23 cellular contexts compared by ENCODE assay signal in genomic region chr3:130671545-130671944, GRCh38.
DNase-seq lines count a peak whose midpoint lies in the region; ATAC-seq, FAIRE-seq and TF ChIP-seq lines count a peak whose summit lies in the region.
"Had no signal": no experiment of that assay in that cellular context is flagged by ENCODE, and none has a peak within 500 bp of the region (broad histone marks: within the 10 kb centered on the region; RNA-seq: fewer than 3 reads in every experiment).

No MANE protein-coding gene starts in this region.

- H3K4me1 Mint-ChIP-seq in MCF 10A (ENCODE audit: insufficient read depth, unreplicated experiment) = no peaks in the 10 kb centered on the region
- H3K4me1 Mint-ChIP-seq: activated CD4-positive, alpha-beta T cell treated with anti-CD3 and anti-CD28 coated beads, Interleukin-2, amount 10 ng/mL, durations not matched to agents 24 days and 14 days; GM23338 had no signal

- no peak for FAIRE-seq in endothelial cell of umbilical vein (lab: Jason Lieb, UNC)
- FAIRE-seq: GM12892 had no signal

- H3K27ac Mint-ChIP-seq in MCF 10A (ENCODE audit: low read depth, unreplicated experiment) = no peak overlapping the region
- H3K27ac Mint-ChIP-seq: activated CD4-positive, alpha-beta T cell treated with anti-CD3 and anti-CD28 coated beads, Interleukin-2, amount 10 ng/mL, durations not matched to agents 24 days and 14 days; GM23338 had no signal

- ATAC-seq in psoas muscle = no peak
- ATAC-seq: gastrocnemius medialis, GM23338 had no signal

- CTCF ChIA-PET in MCF 10A (lab: Yijun Ruan, JAX) = interaction anchor here (1.1 kb wide), 1 partner anchor 398 kb away, joined by 3 read pairs; no protein-coding TSS in a partner anchor
- CTCF ChIA-PET in endothelial cell of umbilical vein (lab: Charles Lee) = interaction anchor here (0.6 to 1.1 kb wide), 2 partner anchors 12 to 16 kb away, joined by 3 read pairs; no protein-coding TSS in a partner anchor

- in situ Hi-C loops in transverse colon (cut with MboI; ENCODE audit: low pct_ligation_motif_present in 1 of 4, low pct_unique_long_range_greater_than_20kb in 1 of 4, low sequenced_read_pairs in 3 of 4) = no loop called here

- TF ChIP-seq CTCF in MCF 10A (IDR thresholded peaks at IDR 0.05; ENCODE audit: unreplicated experiment) = no peak
- no peak for TF ChIP-seq CTCF in breast epithelium (IDR thresholded peaks at IDR 0.05)
- no peak for TF ChIP-seq CTCF in endothelial cell of umbilical vein (IDR thresholded peaks at IDR 0.05; ENCODE audit: extremely low read depth in 1 of 2, insufficient read depth in 1 of 2, low read depth in 1 of 2, low read length in 2 of 2)
- TF ChIP-seq CTCF in transverse colon (IDR thresholded peaks at IDR 0.05) = no peak
- TF ChIP-seq CTCF in foreskin fibroblast (IDR thresholded peaks at IDR 0.05; ENCODE audit: low read depth, low read length) = no peak
- no peak for TF ChIP-seq CTCF in psoas muscle (IDR thresholded peaks at IDR 0.05)

- H3K4me3 Mint-ChIP-seq in MCF 10A (ENCODE audit: unreplicated experiment) = no peak overlapping the region
- H3K4me3 Mint-ChIP-seq: activated CD4-positive, alpha-beta T cell treated with anti-CD3 and anti-CD28 coated beads, Interleukin-2, amount 10 ng/mL, durations not matched to agents 24 days and 14 days; GM23338 had no signal

- H2AFZ ChIP-seq in endothelial cell of umbilical vein (ENCODE audit: low read depth, low read length) = no peak overlapping the region
- H2AFZ ChIP-seq: GM23338, parathyroid adenoma had no signal

- no peaks in the 10 kb centered on the region for H3K79me2 ChIP-seq in endothelial cell of umbilical vein (ENCODE audit: control insufficient read depth, insufficient read depth, low read length)
- H3K79me2 ChIP-seq: parathyroid adenoma had no signal

- DNase-seq in MCF 10A (ENCODE audit: unreplicated experiment) = peak; percentile 7
- DNase-seq in breast epithelium (ENCODE audit: low spot score in 2 of 2) = no peak
- DNase-seq in NCI-H524 (lab: John Stamatoyannopoulos, UW) = peak; percentile 72 to 93
- DNase-seq in endothelial cell of umbilical vein (ENCODE audit: low read depth, low spot score) = no peak
- DNase-seq in transverse colon = no peak
- no peak for DNase-seq in foreskin fibroblast
- DNase-seq in mucosa of gallbladder (ENCODE audit: low spot score) = no peak
- DNase-seq in psoas muscle = no peak
- DNase-seq: activated CD4-positive, alpha-beta T cell treated with anti-CD3 and anti-CD28 coated beads, Interleukin-2, amount 10 ng/mL, durations not matched to agents 24 days and 14 days; activated gamma-delta T cell treated with Interleukin-2 at 50 U/mL for 16 hours; amniotic stem cell; caudate nucleus; dermis blood vessel endothelial cell; gastrocnemius medialis; MV-4-11; NCI-H526 treated with DMSO at 0.1 percent for 48 hours; SHP77; sigmoid colon had no signal

- H3K27me3 ChIP-seq in breast epithelium (no peaks in the 10 kb centered on the region), endothelial cell of umbilical vein (ENCODE audit: control insufficient read depth in 2 of 2, insufficient read depth in 2 of 2, low read length in 2 of 2) (no peaks in the 10 kb centered on the region), transverse colon (no peaks in the 10 kb centered on the region), psoas muscle (ENCODE audit: insufficient read depth in 3 of 3, low read length in 2 of 3) (no peaks in the 10 kb centered on the region)
- H3K27me3 ChIP-seq: gastrocnemius medialis, sigmoid colon, vagina had no signal

- H3K36me3 Mint-ChIP-seq in MCF 10A (ENCODE audit: insufficient read depth, unreplicated experiment) = peaks cover 14% of the 10 kb centered on the region

- no peak overlapping the region for H3K9ac ChIP-seq in endothelial cell of umbilical vein (replicated peaks; ENCODE audit: extremely low read depth, insufficient read depth, low read length)
- H3K9ac ChIP-seq: parathyroid adenoma had no signal

- TF ChIP-seq POLR2A in breast epithelium (IDR thresholded peaks at IDR 0.05) (no peak), endothelial cell of umbilical vein (IDR thresholded peaks at IDR 0.05; ENCODE audit: low read depth, low read length) (no peak), transverse colon (IDR thresholded peaks at IDR 0.05) (no peak)

- no peak overlapping the region for H3K27ac ChIP-seq in breast epithelium
- no peak overlapping the region for H3K27ac ChIP-seq in endothelial cell of umbilical vein (ENCODE audit: insufficient read depth, low read depth, low read length)
- H3K27ac ChIP-seq in transverse colon = no peak overlapping the region
- H3K27ac ChIP-seq in psoas muscle = no peak overlapping the region
- H3K27ac ChIP-seq: C4-2B, gastrocnemius medialis, parathyroid adenoma, sigmoid colon, vagina had no signal

- H3K27me3 Mint-ChIP-seq in MCF 10A (ENCODE audit: insufficient read depth, unreplicated experiment) = no peaks in the 10 kb centered on the region
- H3K27me3 Mint-ChIP-seq: activated CD4-positive, alpha-beta T cell treated with anti-CD3 and anti-CD28 coated beads, Interleukin-2, amount 10 ng/mL, durations not matched to agents 24 days and 14 days had no signal

- intact Hi-C loops in MCF 10A (cut with micrococcal nuclease) = no loop called here
- intact Hi-C loops in breast epithelium (cut with DNase I; ENCODE audit: low total_unique reads) = no loop called here
- intact Hi-C loops in endothelial cell of umbilical vein (cut with micrococcal nuclease) = no loop called here
- intact Hi-C loops in transverse colon (cut with DNase I; ENCODE audit: low total_unique reads) = no loop called here
- intact Hi-C loops in psoas muscle (cut with DNase I) = no loop called here

- POLR2A ChIA-PET in MCF 10A (lab: Yijun Ruan, JAX) = interaction anchor here (0.7 kb wide), 1 partner anchor 17 kb away, joined by 4 read pairs; no protein-coding TSS in a partner anchor
- POLR2A ChIA-PET in endothelial cell of umbilical vein (lab: Charles Lee) = no interaction called here

- TF ChIP-seq EP300 in transverse colon (IDR thresholded peaks at IDR 0.05; ENCODE audit: low read depth) = no peak

- H3K9me1 ChIP-seq in endothelial cell of umbilical vein (replicated peaks; ENCODE audit: control insufficient read depth, extremely low read depth, insufficient read depth, low read length) = no peaks in the 10 kb centered on the region

- H3K9me3 Mint-ChIP-seq in MCF 10A (ENCODE audit: unreplicated experiment) = no peaks in the 10 kb centered on the region
- H3K9me3 Mint-ChIP-seq: activated CD4-positive, alpha-beta T cell treated with anti-CD3 and anti-CD28 coated beads, Interleukin-2, amount 10 ng/mL, durations not matched to agents 24 days and 14 days; GM23338 had no signal

- H3K4me1 ChIP-seq in breast epithelium (no peaks in the 10 kb centered on the region), endothelial cell of umbilical vein (ENCODE audit: control insufficient read depth, extremely low read depth, insufficient read depth, low read length) (no peaks in the 10 kb centered on the region), transverse colon (no peaks in the 10 kb centered on the region), psoas muscle (no peaks in the 10 kb centered on the region)
- H3K4me1 ChIP-seq: gastrocnemius medialis, parathyroid adenoma, sigmoid colon, vagina had no signal

- H3K9me3 ChIP-seq in breast epithelium (no peaks in the 10 kb centered on the region), endothelial cell of umbilical vein (replicated peaks; ENCODE audit: control insufficient read depth, insufficient read depth, low read length) (no peaks in the 10 kb centered on the region), transverse colon (no peaks in the 10 kb centered on the region), psoas muscle (no peaks in the 10 kb centered on the region)
- H3K9me3 ChIP-seq: gastrocnemius medialis, sigmoid colon, vagina had no signal

- BruUV-seq in MCF 10A (replicated peaks; lab: Mats Ljungman, UMichigan) = no TSS peak
- no TSS peak for BruUV-seq in endothelial cell of umbilical vein (replicated peaks; lab: Mats Ljungman, UMichigan)

- H3K4me2 ChIP-seq in endothelial cell of umbilical vein (ENCODE audit: insufficient read depth, low read length) = no peak overlapping the region
- H3K4me2 ChIP-seq: GM23338 had no signal

- no peaks in the 10 kb centered on the region for H4K20me1 ChIP-seq in endothelial cell of umbilical vein (replicated peaks; ENCODE audit: control insufficient read depth, extremely low read depth, insufficient read depth, low read length)

- no peak overlapping the region for H3K4me3 ChIP-seq in breast epithelium
- H3K4me3 ChIP-seq in endothelial cell of umbilical vein (replicated peaks in 1 of 3; ENCODE audit: insufficient read depth in 1 of 3, low read depth in 1 of 3, low read length in 3 of 3) = no peak overlapping the region
- no peak overlapping the region for H3K4me3 ChIP-seq in transverse colon
- H3K4me3 ChIP-seq in foreskin fibroblast (ENCODE audit: low read depth in 1 of 2, low read length in 2 of 2) = no peak overlapping the region
- no peak overlapping the region for H3K4me3 ChIP-seq in psoas muscle
- H3K4me3 ChIP-seq: gastrocnemius medialis, GM23338, sigmoid colon, vagina had no signal

- H3K36me3 ChIP-seq in breast epithelium (peaks cover 8% of the 10 kb centered on the region), endothelial cell of umbilical vein (ENCODE audit: control insufficient read depth in 2 of 2, extremely low read depth in 1 of 2, insufficient read depth in 2 of 2, low read length in 2 of 2) (peaks cover 0 to 5% of the 10 kb centered on the region in 2 experiments), transverse colon (peaks cover 0 to 2% (median 1%) of the 10 kb centered on the region in 4 donors), psoas muscle (ENCODE audit: insufficient read depth in 1 of 2, low read depth in 1 of 2) (peaks cover 4 to 45% of the 10 kb centered on the region in 2 donors)

- dilution Hi-C loops in endothelial cell of umbilical vein (cut with MboI; ENCODE audit: extremely low pct_ligation_motif_present, low sequenced_read_pairs) = no loop called here

TF ChIP-seq in endothelial cell of umbilical vein, 7 proteins besides CTCF, POLR2A, EP300 and RAD21:
- TF ChIP-seq JUN (IDR thresholded peaks at IDR 0.05; ENCODE audit: borderline replicate concordance, insufficient read depth, insufficient read length, low read depth) (peak; percentile 39), MAX (IDR thresholded peaks at IDR 0.05; ENCODE audit: insufficient read depth, insufficient read length) (no peak), POLR2AphosphoS5 (IDR thresholded peaks at IDR 0.05; ENCODE audit: insufficient read depth, low read depth, low read length) (no peak), EZH2 (IDR thresholded peaks at IDR 0.05; ENCODE audit: borderline replicate concordance, low read depth, low read length, severe bottlenecking) (no peak), GATA2 (IDR thresholded peaks at IDR 0.05; ENCODE audit: insufficient read depth, insufficient read length, low read depth, low read length) (no peak), FOS (IDR thresholded peaks at IDR 0.05; ENCODE audit: borderline replicate concordance, insufficient read depth, low read length) (peak; percentile 6), MYC (IDR thresholded peaks at IDR 0.05; ENCODE audit: low read depth, low read length) (no peak)

Comparison
In these comparisons a context has a peak if more than half of its experiments do, and no peak if none do; other contexts are left out.
1. DNase-seq: peak in MCF 10A (single experiment) and NCI-H524 (2 of 2); none in breast epithelium (0 of 2), endothelial cell of umbilical vein (single experiment), transverse colon (single experiment), foreskin fibroblast (0 of 2), mucosa of gallbladder (single experiment) and psoas muscle (0 of 2).